8 cellular contexts compared by ENCODE assay signal in the genomic region with DNA sequence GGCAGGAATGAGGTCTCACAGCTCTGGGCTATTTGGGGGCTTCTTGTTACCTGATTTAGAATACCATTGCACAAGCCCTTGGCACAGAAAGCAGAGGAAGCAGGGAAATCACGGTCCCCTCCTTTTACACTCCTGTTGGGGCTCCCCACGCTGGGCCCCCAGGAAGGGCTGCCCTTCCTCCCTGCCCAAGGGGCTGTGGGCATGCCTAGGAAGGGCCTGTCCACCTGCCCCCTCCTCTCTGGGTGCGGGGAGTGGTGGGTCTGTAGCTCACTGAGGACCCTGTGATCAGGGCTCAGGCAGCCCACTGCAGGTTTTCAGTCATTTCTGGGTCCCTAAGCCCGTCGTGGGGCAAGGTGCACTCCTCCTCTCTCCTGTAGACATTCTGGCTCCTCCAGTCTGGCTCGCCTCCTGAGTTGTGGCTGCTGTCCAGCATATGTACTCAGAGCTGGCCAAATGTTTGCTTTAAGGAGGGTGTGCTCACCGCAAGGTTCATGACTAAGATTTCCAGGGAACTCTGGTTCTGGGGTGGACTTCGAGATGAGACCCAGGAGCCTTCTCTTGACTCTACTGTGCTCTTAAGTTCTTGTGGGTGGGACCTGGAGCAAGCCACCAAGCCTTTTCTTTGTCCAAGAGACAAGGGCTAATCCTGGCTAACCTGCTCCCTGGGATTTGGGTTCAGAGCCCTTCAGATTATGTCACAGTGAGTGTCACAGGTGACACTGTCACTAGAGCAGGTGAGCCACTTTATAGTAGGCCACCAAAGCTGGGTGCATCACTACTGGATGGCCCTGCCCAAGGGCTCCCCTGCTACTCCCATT. TPM values are rescaled to one million over a fixed set of nuclear protein-coding genes. Genes with fewer than 3 reads are reported as not detected.
A peak's percentile ranks its signal among the peaks of the same experiment; 100 is the strongest.
DNase-seq lines count a peak whose midpoint lies in the region; ATAC-seq and TF ChIP-seq lines count a peak whose summit lies in the region.
"Had no signal": no experiment of that assay in that cellular context is flagged by ENCODE, and none has a peak within 500 bp of the region (broad histone marks: within the 10 kb centered on the region; RNA-seq: fewer than 3 reads in every experiment).

No MANE protein-coding gene starts in this region.

- no peaks in the 10 kb centered on the region for H3K27me3 ChIP-seq in thymus (ENCODE audit: control insufficient read depth, insufficient read depth)
- no peaks in the 10 kb centered on the region for H3K27me3 ChIP-seq in spleen (replicated peaks in 1 of 7)

- H3K9me3 ChIP-seq in thymus (ENCODE audit: control insufficient read depth) (no peaks in the 10 kb centered on the region), spleen (no peaks in the 10 kb centered on the region)

- H3K4me3 ChIP-seq in thymus (ENCODE audit: low read length) (no peak overlapping the region), spleen (no peak overlapping the region)

- no peak for TF ChIP-seq CTCF in spleen (IDR thresholded peaks at IDR 0.05 in 8 of 11, conservative IDR thresholded peaks at IDR 0.05 in 3 of 11)

- no peak for TF ChIP-seq POLR2A in spleen (IDR thresholded peaks at IDR 0.05)

- H3K27ac ChIP-seq in thymus (ENCODE audit: low read depth): peak overlapping the region; percentile 36
- H3K27ac ChIP-seq in spleen: peak overlapping the region in 2 of 8 donors; percentile 72 to 75

- no peak for ATAC-seq in HG03460 (IDR thresholded peaks at IDR 0.05; ENCODE audit: unreplicated experiment)

- intact Hi-C loops in spleen (cut with DNase I; ENCODE audit: low total_unique reads): no loop called here

- H3K36me3 ChIP-seq in thymus (ENCODE audit: control insufficient read depth, insufficient read depth) (peaks cover 34% of the 10 kb centered on the region), spleen (peaks cover 0 to 63% (median 38%) of the 10 kb centered on the region in 6 donors)

- DNase-seq in HT1080 (ENCODE audit: low read depth) (peak; percentile 90), amniotic stem cell (lab: John Stamatoyannopoulos, UW) (peak; percentile 67), inferior parietal cortex (ENCODE audit: extremely low spot score) (peak; percentile 44), NCI-H774 (lab: John Stamatoyannopoulos, UW) (no peak), spleen (no peak)

- H3K4me1 ChIP-seq in thymus (ENCODE audit: control insufficient read depth, insufficient read depth, low read length): peaks cover 46% of the 10 kb centered on the region
- H3K4me1 ChIP-seq in spleen: peaks cover 0 to 53% (median 20%) of the 10 kb centered on the region in 6 donors

- 94% methylated on average over 8 of the region's 8 CpGs for WGBS in thymus
- 72 to 84% (median 81%) methylated on average over 7 to 8 of the region's 8 CpGs for WGBS in spleen, 5 donors

RNA-seq across cellular contexts. Expression of a gene that starts 56.0 kb away (rescaled TPM):
- total RNA-seq in HT1080 (2014; rRNA removed; shearing (Covaris generic)): not detected in 2 replicates
- polyA plus RNA-seq in HT1080 (2015; cell fraction: cytosol; rRNA removed): not detected in 2 replicates
- not detected in 2 replicates for polyA plus RNA-seq in HT1080 (2015; cell fraction: nucleus; rRNA removed)
- polyA plus RNA-seq in thymus: 0.30 TPM
- under 1 TPM in 3 of 7 donors, not detected in 4; 0.25 to 0.52 (median 0.34) TPM for total RNA-seq in spleen
- polyA plus RNA-seq in spleen: under 1 TPM; 0.15 to 0.36 (median 0.26) TPM
- total RNA-seq: mononuclear cell had no signal

Comparison
In these comparisons a context has a peak if more than half of its experiments do, and no peak if none do; other contexts are left out.
1. DNase-seq: peak in HT1080 (single experiment), amniotic stem cell (single experiment) and inferior parietal cortex (single experiment); none in NCI-H774 (single experiment) and spleen (single experiment).